19 cellular contexts compared by ENCODE assay signal in the genomic region with DNA sequence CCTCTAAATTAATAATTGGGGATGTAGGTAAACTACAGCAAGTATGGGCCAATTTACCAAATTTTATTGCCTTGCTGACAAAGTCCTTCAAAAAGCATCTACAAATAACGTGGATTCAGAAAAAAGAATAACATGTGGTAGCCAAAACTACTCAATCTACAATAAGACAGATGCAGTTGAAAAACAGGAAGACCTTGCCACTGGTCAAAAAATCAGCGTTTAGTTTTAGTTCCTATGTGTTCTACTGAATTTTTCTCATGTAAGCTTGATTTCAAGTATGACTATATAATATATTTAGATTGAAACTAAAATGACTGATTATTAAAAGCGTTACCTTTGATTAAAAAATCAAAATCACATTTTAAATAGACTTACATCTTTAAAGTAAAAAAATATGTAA.
"Had no signal": no experiment of that assay in that cellular context is flagged by ENCODE, and none has a peak within 500 bp of the region (broad histone marks: within the 10 kb centered on the region; RNA-seq: fewer than 3 reads in every experiment).

No MANE protein-coding gene starts in this region.

- H3K4me1 Mint-ChIP-seq: T-helper 17 cell had no signal

- ATAC-seq: stimulated activated naive CD8-positive, alpha-beta T cell treated with anti-CD3 and anti-CD28 coated beads, Interleukin-15, Interleukin-2, amounts not matched to agents 100 U/mL and 50 U/mL, for 24 hours; T-helper 17 cell had no signal

- H3K27ac ChIP-seq: suprapubic skin, VCaP had no signal

- H3K4me1 ChIP-seq: esophagus squamous epithelium, suprapubic skin had no signal

- H3K36me3 ChIP-seq: esophagus squamous epithelium, suprapubic skin had no signal

- H3K4me3 ChIP-seq: esophagus squamous epithelium, lung, suprapubic skin had no signal

- H3K27me3 Mint-ChIP-seq: progenitor cell of endocrine pancreas, T-helper 17 cell had no signal

- H3K4me3 Mint-ChIP-seq: T-helper 17 cell had no signal

- H3K27ac Mint-ChIP-seq: progenitor cell of endocrine pancreas, T-helper 17 cell had no signal

- H3K27me3 ChIP-seq: esophagus squamous epithelium, suprapubic skin had no signal

- DNase-seq: activated CD4-positive, alpha-beta T cell treated with anti-CD3 and anti-CD28 coated beads for 1 hour; activated CD8-positive, alpha-beta memory T cell treated with anti-CD3 and anti-CD28 coated beads for 24 hours; activated CD8-positive, alpha-beta memory T cell treated with anti-CD3 and anti-CD28 coated beads, Interleukin-2, amount 50 U/mL, for 48 hours; activated effector memory CD4-positive, alpha-beta T cell treated with Interleukin-2 at 50 U/mL for 16 hours; activated naive CD4-positive, alpha-beta T cell treated with anti-CD3 and anti-CD28 coated beads, Interleukin-2, amount 50 U/mL, for 16 hours; activated T-cell treated with anti-CD3 and anti-CD28 coated beads, Interleukin-2, amount 50 U/mL, for 48 hours; aorta; effector CD8-positive, alpha-beta T cell; esophagus squamous epithelium; hypothalamus; islet precursor cell; midbrain; occipital lobe; stimulated activated naive CD8-positive, alpha-beta T cell treated with anti-CD3 and anti-CD28 coated beads, Interleukin-15, Interleukin-2, amounts not matched to agents 100 U/mL and 50 U/mL, for 24 hours; T-helper 17 cell had no signal
